Comparison of ENCODE assay signal across 8 cellular contexts in the genomic region with DNA sequence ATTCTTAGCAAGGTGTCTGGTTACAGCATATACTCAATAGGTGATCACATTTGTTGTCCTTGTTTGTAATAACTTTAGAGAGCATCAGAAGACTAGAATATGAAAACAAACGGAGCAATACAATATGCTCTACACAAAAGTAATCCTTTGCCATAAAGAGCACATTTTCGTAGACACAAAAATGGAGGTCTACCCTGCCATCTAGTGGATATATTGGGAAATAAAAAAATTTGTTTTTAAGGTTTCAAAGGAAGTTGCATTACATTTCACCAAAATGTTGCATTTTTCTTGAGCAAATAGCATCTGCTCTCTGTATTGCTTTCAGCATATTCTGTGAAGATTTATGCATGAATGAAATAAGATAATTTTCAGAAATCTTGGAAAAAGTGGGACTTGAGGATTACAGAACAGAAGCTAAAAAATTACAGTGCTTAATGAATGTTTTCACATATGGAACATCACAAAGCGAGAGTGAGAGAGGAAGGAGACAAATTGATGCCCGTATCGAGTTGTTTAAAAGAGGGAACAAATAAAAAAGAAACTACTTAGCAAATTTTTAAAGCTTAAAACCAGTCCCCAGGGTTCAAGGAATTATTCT.
DNase-seq lines count a peak whose midpoint lies in the region; ATAC-seq, FAIRE-seq and TF ChIP-seq lines count a peak whose summit lies in the region.

No MANE protein-coding gene starts in this region.

- peak; percentile 74 for FAIRE-seq in K562 (lab: Jason Lieb, UNC)

- H3K4me1 ChIP-seq in K562 (replicated peaks in 1 of 2; ENCODE audit: control insufficient read depth in 2 of 2, insufficient read depth in 2 of 2, low read length in 2 of 2) (no peaks in the 10 kb centered on the region), left lung (no peaks in the 10 kb centered on the region)

- no peaks in the 10 kb centered on the region for H4K20me1 ChIP-seq in K562 (replicated peaks; ENCODE audit: control insufficient read depth, insufficient read depth, low read length)

- no TSS peak for BruUV-seq in K562 (replicated peaks; lab: Mats Ljungman, UMichigan)

- H3K9me1 ChIP-seq in K562 (ENCODE audit: control insufficient read depth, insufficient read depth, low read length), result no peaks in the 10 kb centered on the region

- ATAC-seq in GM18502 (IDR thresholded peaks at IDR 0.05; ENCODE audit: poor library complexity, unreplicated experiment) (peak; percentile 69), K562 (peak; percentile 28; the same call in 1 of the 3 replicates), left lung (peak; percentile 80), GM21360 (IDR thresholded peaks at IDR 0.05; ENCODE audit: unreplicated experiment) (no peak), esophagus mucosa (no peak)

- CTCF ChIA-PET in K562 (lab: Yijun Ruan, JAX; ENCODE audit: low intra/inter-chr PET ratio), result interaction anchor here (0.5 to 1.1 kb wide), 2 partner anchors 397 to 1745 kb away, joined by 3 read pairs; no protein-coding TSS in a partner anchor

- H3K36me3 ChIP-seq in K562 (ENCODE audit: control insufficient read depth, insufficient read depth, low read length), result no peaks in the 10 kb centered on the region
- H3K36me3 ChIP-seq in left lung, result no peaks in the 10 kb centered on the region

- in situ Hi-C loops in K562 (cut with MboI), result no loop called here

- no peak for TF ChIP-seq POLR2A in K562 (conservative IDR thresholded peaks at IDR 0.05)

- no peak overlapping the region for H3K4me3 ChIP-seq in K562
- H3K4me3 ChIP-seq in left lung, result no peak overlapping the region

- TF ChIP-seq EP300 in K562 (IDR thresholded peaks at IDR 0.05; ENCODE audit: low read length), result no peak

- DNase-seq in AG20443 (ENCODE audit: low spot score) (peak; percentile 37), M059J (ENCODE audit: low read depth) (peak; percentile 30), K562 (ENCODE audit: extremely low read depth in 1 of 4, low spot score in 3 of 4) (peak; percentile 9 to 21 (median 17)), left lung (no peak), SHP77 (lab: John Stamatoyannopoulos, UW) (no peak)

- TF ChIP-seq RAD21 in K562 (CRISPR knock-in tag; conservative IDR thresholded peaks at IDR 0.05 in 1 of 2, IDR thresholded peaks at IDR 0.05 in 1 of 2), result peak; percentile 46 to 57

- TF ChIP-seq CTCF in K562 (IDR thresholded peaks at IDR 0.05 in 2 of 3, conservative IDR thresholded peaks at IDR 0.05 in 1 of 3; ENCODE audit: insufficient read depth in 2 of 3, low read depth in 1 of 3, low read length in 3 of 3) (peak in 2 of 3 experiments; percentile 21 to 55; a peak in 4 of 6 replicates), left lung (IDR thresholded peaks at IDR 0.05) (peak; percentile 31 to 45)

- intact Hi-C loops in K562 (cut with micrococcal nuclease), result loop anchor here (1.0 to 5.0 kb wide), 3 partner anchors 550 to 1220 kb away; no protein-coding TSS in a partner anchor
- intact Hi-C loops in left lung (cut with DNase I), result no loop called here

- 0% methylated on average over 5 of the region's 5 CpGs for WGBS in K562 (ENCODE audit: insufficient coverage, low coverage, missing lambda C conversion rate)

- H2AFZ ChIP-seq in K562 (ENCODE audit: low read depth, low read length), result no peak overlapping the region

- no peak overlapping the region for H3K4me2 ChIP-seq in K562 (ENCODE audit: insufficient read depth, low read length)

- no peaks in the 10 kb centered on the region for H3K9me3 ChIP-seq in K562 (replicated peaks; ENCODE audit: control insufficient read depth, insufficient read depth, low read depth, low read length)
- no peaks in the 10 kb centered on the region for H3K9me3 ChIP-seq in left lung

- H3K27me3 ChIP-seq in K562 (ENCODE audit: control insufficient read depth in 2 of 2, insufficient read depth in 2 of 2, low read length in 2 of 2) (no peaks in the 10 kb centered on the region), left lung (no peaks in the 10 kb centered on the region)

- no peak overlapping the region for H3K9ac ChIP-seq in K562 (ENCODE audit: insufficient read depth in 1 of 2, low read depth in 2 of 2, low read length in 2 of 2)

- no peak overlapping the region for H3K27ac ChIP-seq in K562 (ENCODE audit: extremely low read depth, low read depth, low read length)
- H3K27ac ChIP-seq in left lung, result no peak overlapping the region

- no peaks in the 10 kb centered on the region for H3K79me2 ChIP-seq in K562 (ENCODE audit: control insufficient read depth, insufficient read depth, low read length)

- POLR2A ChIA-PET in K562 (lab: Yijun Ruan, JAX), result no interaction called here

TF ChIP-seq in K562, 482 proteins besides CTCF, POLR2A, EP300 and RAD21 (continues in another document):
- TF ChIP-seq CTCFL (IDR thresholded peaks at IDR 0.05; ENCODE audit: borderline replicate concordance, insufficient read depth, low read depth, low read length, poor library complexity, severe bottlenecking) (no peak), USF1 (CRISPR knock-in tag; IDR thresholded peaks at IDR 0.05) (no peak), ZFP36 (IDR thresholded peaks at IDR 0.05; ENCODE audit: low read depth, low read length, partially characterized antibody) (no peak), SMC3 (conservative IDR thresholded peaks at IDR 0.05; ENCODE audit: insufficient read depth, low read depth, low read length) (0 out of 2 replicates have a peak, but pooled peaks have one; percentile 18), TSC22D4 (tag; IDR thresholded peaks at IDR 0.05) (no peak), ZNF41 (CRISPR knock-in tag; conservative IDR thresholded peaks at IDR 0.05) (no peak), ZFX (CRISPR knock-in tag; IDR thresholded peaks at IDR 0.05) (no peak), IRF2 (CRISPR knock-in tag; IDR thresholded peaks at IDR 0.05) (no peak), ZNF263 (CRISPR knock-in tag; IDR thresholded peaks at IDR 0.05; ENCODE audit: borderline replicate concordance) (no peak), RBM17 (IDR thresholded peaks at IDR 0.05; ENCODE audit: borderline replicate concordance, low read depth, low read length) (no peak), ZNF444 (CRISPR knock-in tag; IDR thresholded peaks at IDR 0.05) (no peak), PRMT5 (CRISPR knock-in tag; IDR thresholded peaks at IDR 0.05) (no peak), FOSL1 (tag; conservative IDR thresholded peaks at IDR 0.05) (no peak), STAT5A (IDR thresholded peaks at IDR 0.05; ENCODE audit: borderline replicate concordance, low read length) (no peak), BACH1 (tag; IDR thresholded peaks at IDR 0.05) (no peak)
- TF ChIP-seq, protein P1, sequence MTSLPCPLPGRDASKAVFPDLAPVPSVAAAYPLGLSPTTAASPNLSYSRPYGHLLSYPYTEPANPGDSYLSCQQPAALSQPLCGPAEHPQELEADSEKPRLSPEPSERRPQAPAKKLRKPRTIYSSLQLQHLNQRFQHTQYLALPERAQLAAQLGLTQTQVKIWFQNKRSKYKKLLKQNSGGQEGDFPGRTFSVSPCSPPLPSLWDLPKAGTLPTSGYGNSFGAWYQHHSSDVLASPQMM (CRISPR knock-in tag; IDR thresholded peaks at IDR 0.05), result no peak
- TF ChIP-seq, protein P2, sequence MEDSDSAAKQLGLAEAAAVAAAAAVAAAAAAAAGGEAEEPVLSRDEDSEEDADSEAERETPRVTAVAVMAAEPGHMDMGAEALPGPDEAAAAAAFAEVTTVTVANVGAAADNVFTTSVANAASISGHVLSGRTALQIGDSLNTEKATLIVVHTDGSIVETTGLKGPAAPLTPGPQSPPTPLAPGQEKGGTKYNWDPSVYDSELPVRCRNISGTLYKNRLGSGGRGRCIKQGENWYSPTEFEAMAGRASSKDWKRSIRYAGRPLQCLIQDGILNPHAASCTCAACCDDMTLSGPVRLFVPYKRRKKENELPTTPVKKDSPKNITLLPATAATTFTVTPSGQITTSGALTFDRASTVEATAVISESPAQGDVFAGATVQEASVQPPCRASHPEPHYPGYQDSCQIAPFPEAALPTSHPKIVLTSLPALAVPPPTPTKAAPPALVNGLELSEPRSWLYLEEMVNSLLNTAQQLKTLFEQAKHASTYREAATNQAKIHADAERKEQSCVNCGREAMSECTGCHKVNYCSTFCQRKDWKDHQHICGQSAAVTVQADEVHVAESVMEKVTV (CRISPR knock-in tag; IDR thresholded peaks at IDR 0.05), result 0 out of 2 replicates have a peak, but pooled peaks have one; percentile 14

Comparison
In these comparisons a context has a peak if more than half of its experiments do, and no peak if none do; other contexts are left out.
1. DNase-seq: peak in AG20443 (single experiment), M059J (single experiment) and K562 (4 of 4); none in left lung (0 of 2) and SHP77 (0 of 2).
2. ATAC-seq: peak in GM18502 (single experiment), K562 (single experiment) and left lung (single experiment); none in GM21360 (single experiment) and esophagus mucosa (single experiment).